Comparison of ENCODE assay signal across 8 cellular contexts in the genomic region with DNA sequence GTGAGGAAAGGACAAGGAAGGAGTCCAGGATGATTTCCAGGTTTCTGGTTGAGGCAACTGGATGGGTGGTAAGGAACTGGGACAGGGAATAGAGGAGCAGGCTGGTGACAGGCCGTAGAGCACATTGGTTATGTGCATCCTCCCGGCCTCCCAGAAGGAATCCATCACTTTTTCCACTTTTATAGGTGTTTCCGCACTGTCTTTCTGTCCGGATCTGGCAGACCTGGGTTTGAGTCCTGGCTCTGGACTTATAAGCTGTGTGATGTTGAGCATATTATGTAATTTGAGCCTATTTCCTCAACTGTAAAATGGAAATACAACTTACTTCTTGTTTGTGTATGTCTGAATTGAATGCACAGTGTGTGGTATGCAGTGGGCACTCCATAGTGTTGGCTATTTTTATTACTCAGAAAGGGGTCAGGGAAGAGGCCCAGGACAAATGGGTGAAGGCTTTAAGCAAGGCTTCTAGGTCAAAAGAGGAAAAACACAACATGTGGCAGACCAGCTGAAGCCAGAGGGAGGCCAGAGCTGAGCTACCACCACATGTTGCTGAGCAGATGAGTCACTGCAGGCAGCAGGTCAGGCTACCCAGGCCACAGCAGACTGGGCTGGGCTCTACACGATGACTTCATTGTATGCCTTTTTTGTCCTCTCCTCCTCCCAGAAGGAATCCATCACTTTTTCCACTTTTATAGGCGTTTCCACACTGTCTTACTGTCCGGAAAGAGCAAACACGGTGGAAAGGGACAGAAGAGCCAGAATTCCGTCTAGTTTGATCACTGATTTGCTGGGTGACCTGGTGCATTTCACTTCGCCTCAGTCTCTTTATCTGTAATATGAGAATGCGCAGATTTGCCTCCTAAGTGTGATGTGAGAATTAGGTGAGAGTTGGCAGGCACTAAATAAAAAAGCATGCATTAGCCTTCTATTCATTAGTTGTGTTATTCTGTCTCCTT. TPM values are rescaled to one million over a fixed set of nuclear protein-coding genes. Genes with fewer than 3 reads are reported as not detected.
DNase-seq lines count a peak whose midpoint lies in the region; ATAC-seq, FAIRE-seq and TF ChIP-seq lines count a peak whose summit lies in the region.

No MANE protein-coding gene starts in this region.

- WGBS in lung, 2 donors: 47 to 63% methylated on average over 11 of the region's 11 CpGs

- TF ChIP-seq CTCF in BE2C (IDR thresholded peaks at IDR 0.05; ENCODE audit: low read depth, low read length) (no peak), lung (IDR thresholded peaks at IDR 0.05; ENCODE audit: control extremely low read depth, extremely low read depth) (no peak)

- peak overlapping the region in 3 of 5 donors; percentile 32 to 65 (median 45) for H3K9ac ChIP-seq in subcutaneous abdominal adipose tissue (ENCODE audit: low read length in 5 of 5)

- peaks cover 6% of the 10 kb centered on the region for H3K36me3 Mint-ChIP-seq in T-helper 17 cell (ENCODE audit: low read depth)

- H3K9me3 ChIP-seq in BE2C: no peaks in the 10 kb centered on the region
- H3K9me3 ChIP-seq in T-helper 17 cell (ENCODE audit: control insufficient read depth, low read length, poor library complexity, severe bottlenecking): no peaks in the 10 kb centered on the region
- H3K9me3 ChIP-seq in lung (ENCODE audit: control insufficient read depth in 2 of 2, insufficient read depth in 1 of 2, low read length in 1 of 2): no peaks in the 10 kb centered on the region
- H3K9me3 ChIP-seq in subcutaneous abdominal adipose tissue (ENCODE audit: control insufficient read depth in 5 of 5, low read length in 5 of 5): no peaks in the 10 kb centered on the region

- ATAC-seq in GM18868 (IDR thresholded peaks at IDR 0.05; ENCODE audit: unreplicated experiment) (peak; percentile 41), T-helper 17 cell (no peak), lung (ENCODE audit: insufficient read depth, low FRiP score) (peak; percentile 75), GM18858 (IDR thresholded peaks at IDR 0.05; ENCODE audit: unreplicated experiment) (no peak)

- H3K4me1 ChIP-seq in BE2C (peaks cover 10% of the 10 kb centered on the region; the same call in 1 of the 2 replicates), lung (ENCODE audit: control insufficient read depth in 2 of 2, insufficient read depth in 2 of 2, low read length in 2 of 2) (peaks cover 4 to 7% of the 10 kb centered on the region in 2 donors), subcutaneous abdominal adipose tissue (ENCODE audit: control insufficient read depth in 5 of 5, insufficient read depth in 5 of 5, low read length in 5 of 5) (peaks cover 4 to 26% (median 17%) of the 10 kb centered on the region in 5 donors)

- FAIRE-seq in endometrium (lab: Jason Lieb, UNC): peak; percentile 55

- H3K4me3 Mint-ChIP-seq in T-helper 17 cell: peak overlapping the region; percentile 93

- no peaks in the 10 kb centered on the region for H3K27me3 ChIP-seq in BE2C
- H3K27me3 ChIP-seq in lung (ENCODE audit: control insufficient read depth, insufficient read depth): no peaks in the 10 kb centered on the region
- H3K27me3 ChIP-seq in subcutaneous abdominal adipose tissue (ENCODE audit: control insufficient read depth in 5 of 5, insufficient read depth in 4 of 5, low read length in 5 of 5): no peaks in the 10 kb centered on the region

- no peak overlapping the region for H3K27ac Mint-ChIP-seq in T-helper 17 cell

- peak overlapping the region; percentile 90 to 95 for H3K27ac ChIP-seq in lung (ENCODE audit: low read depth in 1 of 2, low read length in 1 of 2)
- peak overlapping the region; percentile 81 for H3K27ac ChIP-seq in subcutaneous abdominal adipose tissue (ENCODE audit: low read depth, low read length)

- peak overlapping the region; percentile 52 for H3K4me3 ChIP-seq in BE2C (ENCODE audit: low read depth, low read length)
- H3K4me3 ChIP-seq in lung: no peak overlapping the region
- H3K4me3 ChIP-seq in subcutaneous abdominal adipose tissue (ENCODE audit: low read depth in 1 of 5, low read length in 5 of 5): peak overlapping the region; percentile 59 to 74 (median 62)

- H3K27me3 Mint-ChIP-seq in T-helper 17 cell: peaks cover 3% of the 10 kb centered on the region

- peak; percentile 75 for DNase-seq in BE2C
- peak; percentile 94 for DNase-seq in MV-4-11 (lab: John Stamatoyannopoulos, UW)
- no peak for DNase-seq in T-helper 17 cell
- peak; percentile 74 for DNase-seq in lung (ENCODE audit: low spot score)

- H3K36me3 ChIP-seq in BE2C (no peaks in the 10 kb centered on the region), lung (ENCODE audit: control insufficient read depth in 2 of 2, insufficient read depth in 2 of 2, low read length in 2 of 2) (no peaks in the 10 kb centered on the region), subcutaneous abdominal adipose tissue (ENCODE audit: control insufficient read depth in 5 of 5, insufficient read depth in 5 of 5, low read length in 5 of 5) (peaks cover 0 to 2% (median 0%) of the 10 kb centered on the region in 5 donors)

- peaks cover 28% of the 10 kb centered on the region for H3K4me1 Mint-ChIP-seq in T-helper 17 cell

RNA-seq across cellular contexts. Expression of a gene that starts 0.8 kb away (rescaled TPM):
- 13.5 TPM for polyA plus RNA-seq in BE2C (2012; ENCODE audit: insufficient read depth, insufficient read length, low read depth)
- 10 to 100 TPM; 10.0 to 13.7 TPM for total RNA-seq in T-helper 17 cell
- total RNA-seq in lung: 10 to 100 TPM; 25.7 to 28.6 TPM
- polyA plus RNA-seq in lung: 10 to 100 TPM; 10.5 to 12.6 TPM

RNA-seq across cellular contexts. Expression of a gene that starts 52.2 kb away (rescaled TPM):
- 2.4 TPM for polyA plus RNA-seq in BE2C (2012; ENCODE audit: insufficient read depth, insufficient read length, low read depth)
- total RNA-seq in T-helper 17 cell (1 to 10 TPM; 6.7 to 7.6 TPM), lung (10 to 100 TPM; 12.0 to 16.0 TPM)
- polyA plus RNA-seq in lung: 1 to 10 TPM; 3.9 to 4.9 TPM

Comparison
In these comparisons a context has a peak if more than half of its experiments do, and no peak if none do; other contexts are left out.
1. DNase-seq: peak in BE2C (single experiment), MV-4-11 (single experiment) and lung (single experiment); none in T-helper 17 cell (0 of 3).
2. ATAC-seq: peak in GM18868 (single experiment) and lung (single experiment); none in T-helper 17 cell (single experiment) and GM18858 (single experiment).